In the genomic region with DNA sequence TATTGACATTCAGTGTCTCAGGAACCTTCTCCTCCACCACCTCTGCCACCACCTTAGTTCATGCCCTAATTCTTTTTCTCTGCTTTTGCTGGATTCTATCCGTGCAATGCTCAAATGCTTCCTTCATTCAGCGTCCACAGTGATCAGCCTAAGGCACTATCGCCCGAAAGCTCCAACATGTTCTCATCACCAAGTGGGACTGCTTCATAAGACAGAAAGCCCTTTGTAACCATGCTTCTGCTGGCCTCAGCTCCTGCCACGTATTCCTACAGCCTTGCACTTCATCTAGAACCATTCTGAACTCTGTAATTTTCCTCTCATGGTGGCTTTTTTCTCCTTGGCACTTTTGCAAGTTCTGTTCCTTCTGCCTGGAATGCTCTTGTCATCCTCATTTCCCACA, we compare ENCODE assay signal across 20 cellular contexts.
DNase-seq lines count a peak whose midpoint lies in the region; TF ChIP-seq lines count a peak whose summit lies in the region.
"Had no signal": no experiment of that assay in that cellular context is flagged by ENCODE, and none has a peak within 500 bp of the region (broad histone marks: within the 10 kb centered on the region; RNA-seq: fewer than 3 reads in every experiment).

No MANE protein-coding gene starts in this region.

- peak overlapping the region; percentile 44 for H3K27ac ChIP-seq in angular gyrus (ENCODE audit: low read depth, low read length)
- H3K27ac ChIP-seq in substantia nigra (ENCODE audit: low read depth, low read length, poor library complexity, severe bottlenecking): peak overlapping the region; percentile 66
- H3K27ac ChIP-seq in brain microvascular endothelial cell: no peak overlapping the region
- H3K27ac ChIP-seq: BLaER1 treated with 17β-estradiol and CSF1 and Interleukin-3, amounts not matched to agents 10 nM and 100 nM; HL-60; RWPE1 had no signal

- no peaks in the 10 kb centered on the region for H3K27me3 ChIP-seq in brain microvascular endothelial cell (replicated peaks)
- H3K27me3 ChIP-seq: BLaER1 treated with 17β-estradiol and CSF1 and Interleukin-3, amounts not matched to agents 10 nM and 100 nM had no signal

- no peak for TF ChIP-seq CTCF in brain microvascular endothelial cell (IDR thresholded peaks at IDR 0.05; ENCODE audit: low read depth, low read length, missing control alignments)

- in situ Hi-C loops in brain microvascular endothelial cell (cut with HindIII; ENCODE audit: low pct_ligation_motif_present, low sequenced_read_pairs): no loop called here

- H3K4me3 ChIP-seq in brain microvascular endothelial cell (ENCODE audit: low read depth, low read length): no peak overlapping the region
- H3K4me3 ChIP-seq: BLaER1 treated with 17β-estradiol and CSF1 and Interleukin-3, amounts not matched to agents 10 nM and 100 nM had no signal

- peak; percentile 70 for DNase-seq in COLO829 (ENCODE audit: low spot score)
- peak; percentile 14 to 19 for DNase-seq in hippocampal formation (lab: John Stamatoyannopoulos, UW)
- peak in 26 of 49 donors; percentile 1 to 49 (median 15) for DNase-seq in substantia nigra (lab: John Stamatoyannopoulos, UW)
- DNase-seq in Kasumi-1 (lab: John Stamatoyannopoulos, UW): no peak
- DNase-seq in brain microvascular endothelial cell: no peak
- DNase-seq in NCI-H2107 treated with DMSO at 0.1 percent for 48 hours (lab: John Stamatoyannopoulos, UW; ENCODE audit: unreplicated experiment): no peak
- DNase-seq: Caco-2; CD4-positive, alpha-beta T cell; GOT3; MV-4-11; NCI-H1105; NCI-H1436 treated with DMSO at 0.1 percent for 48 hours; NCI-H187 treated with DMSO at 0.1 percent for 48 hours; NCI-H446 treated with DMSO at 0.1 percent for 48 hours; NCI-H69; SHP77 had no signal

- H3K36me3 ChIP-seq in brain microvascular endothelial cell (replicated peaks): no peaks in the 10 kb centered on the region
- H3K36me3 ChIP-seq: BLaER1 treated with 17β-estradiol and CSF1 and Interleukin-3, amounts not matched to agents 10 nM and 100 nM had no signal

Comparison
In these comparisons a context has a peak if more than half of its experiments do, and no peak if none do; other contexts are left out.
1. DNase-seq: peak in COLO829 (single experiment), hippocampal formation (2 of 2) and substantia nigra (26 of 49); none in Kasumi-1 (0 of 2), brain microvascular endothelial cell (single experiment) and NCI-H2107 treated with DMSO at 0.1 percent for 48 hours (single experiment).